ENCODE assay signal across 7 cellular contexts in the genomic region with DNA sequence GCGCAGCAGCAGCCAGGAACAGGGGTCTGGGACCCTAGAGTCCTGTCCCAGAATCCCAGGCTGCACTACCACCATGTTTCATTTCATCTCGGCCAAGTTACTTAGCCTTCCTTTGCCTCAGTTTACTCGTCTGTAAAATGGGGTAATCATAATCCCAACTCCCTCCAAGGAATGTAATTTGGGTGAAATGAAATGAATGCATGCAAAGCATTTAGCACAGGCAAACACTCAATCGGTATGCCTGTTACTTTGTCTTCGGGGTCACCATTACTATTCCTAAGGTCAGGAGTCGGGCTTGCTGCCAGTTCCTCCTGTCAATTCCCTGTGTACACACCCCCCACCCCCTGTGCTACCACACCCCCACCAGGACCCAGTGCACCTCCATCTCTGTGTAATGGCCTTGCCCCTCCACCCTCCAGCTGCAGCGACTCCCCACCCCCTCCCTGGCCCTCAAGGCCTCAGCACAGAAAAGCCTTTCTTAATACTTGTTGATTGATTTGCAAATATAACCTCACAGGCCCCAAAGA. TPM values are rescaled to one million over a fixed set of nuclear protein-coding genes. Genes with fewer than 3 reads are reported as not detected.
DNase-seq lines count a peak whose midpoint lies in the region; ATAC-seq and TF ChIP-seq lines count a peak whose summit lies in the region.

No MANE protein-coding gene starts in this region.

- 28% methylated on average over 6 of the region's 7 CpGs for WGBS in HUES64
- 56% methylated on average over 7 of the region's 7 CpGs for WGBS in suprapubic skin

- H3K4me1 ChIP-seq in HUES64 (ENCODE audit: insufficient read depth, low read length) (peaks cover 31% of the 10 kb centered on the region), suprapubic skin (peaks cover 81% of the 10 kb centered on the region)

- H3K27ac ChIP-seq in HUES64 (ENCODE audit: low read depth, low read length) = no peak overlapping the region; the same call in 1 of the 2 replicates
- H3K27ac ChIP-seq in suprapubic skin = no peak overlapping the region

- DNase-seq in amniotic epithelial cell (ENCODE audit: low read depth) (peak; percentile 46), left colon (peak; percentile 69 to 73), suprapubic skin (ENCODE audit: low spot score in 2 of 2) (no peak)
- no peak for DNase-seq in activated CD4-positive, alpha-beta T cell treated with anti-CD3 and anti-CD28 coated beads, Interleukin-2, amount 10 ng/mL, durations not matched to agents 24 days and 14 days

- H3K36me3 ChIP-seq in HUES64 (ENCODE audit: insufficient read depth, low read length) = no peaks in the 10 kb centered on the region; the same call in 1 of the 2 replicates
- no peaks in the 10 kb centered on the region for H3K36me3 ChIP-seq in suprapubic skin

- H3K4me3 Mint-ChIP-seq in activated CD4-positive, alpha-beta T cell treated with anti-CD3 and anti-CD28 coated beads, Interleukin-2, amount 10 ng/mL, durations not matched to agents 24 days and 14 days = no peak overlapping the region

- H3K4me3 ChIP-seq in HUES64 (ENCODE audit: low read length) = peak overlapping the region; percentile 80
- peak overlapping the region; percentile 54 for H3K4me3 ChIP-seq in suprapubic skin

- TF ChIP-seq POLR2A in suprapubic skin (IDR thresholded peaks at IDR 0.05) = no peak

- H3K27me3 ChIP-seq in HUES64 (ENCODE audit: insufficient read depth, low read length) (peaks cover 19% of the 10 kb centered on the region), suprapubic skin (peaks cover 13% of the 10 kb centered on the region)

- intact Hi-C loops in left colon (cut with DNase I, micrococcal nuclease) = no loop called here
- intact Hi-C loops in activated CD4-positive, alpha-beta T cell treated with anti-CD3 and anti-CD28 coated beads, Interleukin-2, amount 10 ng/mL, durations not matched to agents 24 days and 14 days (cut with micrococcal nuclease) = no loop called here

- H3K9ac ChIP-seq in HUES64 (ENCODE audit: low read depth, low read length) = 0 out of 2 replicates have a peak overlapping the region, but pooled peaks have one; percentile 87

- TF ChIP-seq EP300 in suprapubic skin (IDR thresholded peaks at IDR 0.05) = no peak

- H3K27ac Mint-ChIP-seq in activated CD4-positive, alpha-beta T cell treated with anti-CD3 and anti-CD28 coated beads, Interleukin-2, amount 10 ng/mL, durations not matched to agents 24 days and 14 days = no peak overlapping the region

- H3K36me3 Mint-ChIP-seq in activated CD4-positive, alpha-beta T cell treated with anti-CD3 and anti-CD28 coated beads, Interleukin-2, amount 10 ng/mL, durations not matched to agents 24 days and 14 days (ENCODE audit: low read depth) = no peaks in the 10 kb centered on the region

- H3K9me3 ChIP-seq in HUES64 (ENCODE audit: insufficient read depth, low read depth, low read length) (no peaks in the 10 kb centered on the region), suprapubic skin (no peaks in the 10 kb centered on the region)

- peaks cover 33% of the 10 kb centered on the region for H3K27me3 Mint-ChIP-seq in activated CD4-positive, alpha-beta T cell treated with anti-CD3 and anti-CD28 coated beads, Interleukin-2, amount 10 ng/mL, durations not matched to agents 24 days and 14 days

- H3K9me3 Mint-ChIP-seq in activated CD4-positive, alpha-beta T cell treated with anti-CD3 and anti-CD28 coated beads, Interleukin-2, amount 10 ng/mL, durations not matched to agents 24 days and 14 days = no peaks in the 10 kb centered on the region

- ATAC-seq in left colon (peak; percentile 45), GM21360 (IDR thresholded peaks at IDR 0.05; ENCODE audit: unreplicated experiment) (no peak), GM18498 (IDR thresholded peaks at IDR 0.05; ENCODE audit: unreplicated experiment) (no peak)

- no peak for TF ChIP-seq CTCF in suprapubic skin (IDR thresholded peaks at IDR 0.05)

- H3K4me1 Mint-ChIP-seq in activated CD4-positive, alpha-beta T cell treated with anti-CD3 and anti-CD28 coated beads, Interleukin-2, amount 10 ng/mL, durations not matched to agents 24 days and 14 days = peaks cover 4% of the 10 kb centered on the region

RNA-seq across cellular contexts. Expression of a gene that starts 1.7 kb away (rescaled TPM):
- polyA plus RNA-seq in HUES64 (2013, experiment 1 of 2) = 13.1 TPM
- polyA plus RNA-seq in HUES64 (2013, experiment 2 of 2) = 11.7 TPM
- 10 to 100 TPM; 56.9 to 62.3 TPM for total RNA-seq in left colon
- 10 to 100 TPM; 14.3 to 53.0 (median 31.9) TPM for total RNA-seq in suprapubic skin
- 4.7 and 5.7 TPM in 2 replicates for total RNA-seq in activated CD4-positive, alpha-beta T cell treated with anti-CD3 and anti-CD28 coated beads, Interleukin-2, amount 10 ng/mL, durations not matched to agents 24 days and 14 days

Comparison
In these comparisons a context has a peak if more than half of its experiments do, and no peak if none do; other contexts are left out.
1. DNase-seq: peak in amniotic epithelial cell (single experiment) and left colon (2 of 2); none in suprapubic skin (0 of 2) and activated CD4-positive, alpha-beta T cell treated with anti-CD3 and anti-CD28 coated beads, Interleukin-2, amount 10 ng/mL, durations not matched to agents 24 days and 14 days (single experiment).